In the genomic region with DNA sequence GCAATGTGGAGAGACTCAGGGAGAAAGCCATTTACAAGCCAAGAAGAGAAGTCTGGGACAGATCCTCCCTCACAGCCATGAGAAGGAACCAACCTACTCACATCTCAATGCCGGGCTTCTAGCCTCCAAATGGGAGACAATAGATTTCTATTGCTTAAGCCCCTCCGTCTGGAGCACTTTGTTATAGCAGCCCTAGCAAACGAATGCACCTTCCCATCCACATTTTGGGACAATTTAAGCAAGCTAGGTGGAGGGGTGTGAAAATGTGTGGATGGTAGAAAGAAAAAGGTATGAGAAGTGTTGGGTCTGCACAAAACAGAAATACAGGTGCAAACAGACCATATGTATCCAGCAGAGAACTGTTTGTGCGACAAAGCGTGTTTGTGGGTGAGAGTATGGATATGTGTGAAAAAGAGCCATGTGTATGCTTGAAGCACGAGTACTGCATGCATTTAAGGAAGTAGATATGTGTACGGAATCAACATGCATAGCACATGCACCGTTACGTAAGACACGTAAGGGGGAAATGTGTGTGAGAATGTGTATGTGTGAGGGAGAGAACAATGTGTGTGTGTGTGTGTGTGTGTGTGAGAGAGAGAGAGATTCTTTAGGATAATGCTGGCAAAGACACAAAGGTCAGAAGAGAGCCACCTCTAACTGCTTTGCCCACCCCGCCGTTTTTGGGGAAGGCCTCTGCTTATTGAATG, we compare ENCODE assay signal across 24 cellular contexts.
"Had no signal": no experiment of that assay in that cellular context is flagged by ENCODE, and none has a peak within 500 bp of the region (broad histone marks: within the 10 kb centered on the region; RNA-seq: fewer than 3 reads in every experiment).

No MANE protein-coding gene starts in this region.

- H3K36me3 Mint-ChIP-seq: brain; mesothelial cell of epicardium; natural killer cell treated with Interleukin-12 subunit alpha and Interleukin-12 subunit beta and Interleukin-15 and Interleukin-18, amount 100 ng/mL, for 72 hours had no signal

- H3K4me3 ChIP-seq: colonic mucosa, lung, prostate gland, skin epidermis, tibial nerve had no signal

- H3K27ac ChIP-seq: colonic mucosa, prostate gland had no signal

- H3K4me3 Mint-ChIP-seq: activated CD8-positive, alpha-beta T cell treated with anti-CD3 and anti-CD28 coated beads, Interleukin-2, amount 10 ng/mL, durations not matched to agents 7 days and 5 days; activated naive CD4-positive, alpha-beta T cell treated with anti-CD3 and anti-CD28 coated beads for 36 hours; activated T-cell treated with anti-CD3 and anti-CD28 coated beads, Interleukin-2, amount 50 U/mL, for 4 hours; mesothelial cell of epicardium; natural killer cell treated with Interleukin-12 subunit alpha and Interleukin-12 subunit beta and Interleukin-15 and Interleukin-18, amount 100 ng/mL, for 72 hours; stimulated activated naive CD8-positive, alpha-beta T cell treated with anti-CD3 and anti-CD28 coated beads, Interleukin-15, Interleukin-2, amounts not matched to agents 100 ng/mL and 50 ng/mL, for 24 hours had no signal

- H3K9me3 Mint-ChIP-seq: activated naive CD4-positive, alpha-beta T cell treated with anti-CD3 and anti-CD28 coated beads for 36 hours; activated T-cell treated with anti-CD3 and anti-CD28 coated beads, Interleukin-2, amount 50 U/mL, for 4 hours; brain; mesothelial cell of epicardium; natural killer cell treated with Interleukin-12 subunit alpha and Interleukin-12 subunit beta and Interleukin-15 and Interleukin-18, amount 100 ng/mL, for 72 hours; stimulated activated naive CD8-positive, alpha-beta T cell treated with anti-CD3 and anti-CD28 coated beads, Interleukin-15, Interleukin-2, amounts not matched to agents 100 ng/mL and 50 ng/mL, for 24 hours had no signal

- H3K9me3 ChIP-seq: colonic mucosa, prostate gland, tibial nerve had no signal

- H3K27ac Mint-ChIP-seq: activated CD8-positive, alpha-beta T cell treated with anti-CD3 and anti-CD28 coated beads, Interleukin-2, amount 10 ng/mL, durations not matched to agents 7 days and 5 days; activated naive CD4-positive, alpha-beta T cell treated with anti-CD3 and anti-CD28 coated beads for 36 hours; brain; mesothelial cell of epicardium; natural killer cell treated with Interleukin-12 subunit alpha and Interleukin-12 subunit beta and Interleukin-15 and Interleukin-18, amount 100 ng/mL, for 72 hours; stimulated activated naive CD8-positive, alpha-beta T cell treated with anti-CD3 and anti-CD28 coated beads, Interleukin-15, Interleukin-2, amounts not matched to agents 100 ng/mL and 50 ng/mL, for 24 hours had no signal

- H3K4me1 ChIP-seq: colonic mucosa had no signal

- ATAC-seq: activated CD8-positive, alpha-beta T cell treated with anti-CD3 and anti-CD28 coated beads, Interleukin-2, amount 10 ng/mL, durations not matched to agents 7 days and 5 days; activated T-cell treated with anti-CD3 and anti-CD28 coated beads, Interleukin-2, amount 50 U/mL, for 4 hours; natural killer cell treated with Interleukin-12 subunit alpha and Interleukin-12 subunit beta and Interleukin-15 and Interleukin-18, amount 100 ng/mL, for 72 hours; right cardiac atrium had no signal

- DNase-seq: activated CD4-positive, alpha-beta T cell treated with anti-CD3 and anti-CD28 coated beads for 48 hours; activated CD4-positive, CD25-positive, alpha-beta regulatory T cell; activated CD8-positive, alpha-beta memory T cell treated with anti-CD3 and anti-CD28 coated beads, Interleukin-2, amount 50 U/mL, for 4 hours; activated CD8-positive, alpha-beta T cell treated with anti-CD3 and anti-CD28 coated beads, Interleukin-2, amount 10 ng/mL, durations not matched to agents 7 days and 5 days; activated naive CD4-positive, alpha-beta T cell treated with anti-CD3 and anti-CD28 coated beads for 36 hours; activated T-cell treated with anti-CD3 and anti-CD28 coated beads, Interleukin-2, amount 50 U/mL, for 4 hours; caudate nucleus; colonic mucosa; erythroblast; foreskin melanocyte; glutamatergic neuron; hippocampal formation; islet precursor cell; right cardiac atrium; stimulated activated CD4-positive, alpha-beta T cell treated with anti-CD3 and anti-CD28 coated beads, Interleukin-15, amount 100 ng/mL, for 24 hours; stimulated activated CD4-positive, alpha-beta T cell treated with anti-CD3 and anti-CD28 coated beads, Interleukin-2, amount 100 ng/mL, for 48 hours had no signal

- H3K36me3 ChIP-seq: colonic mucosa, prostate gland, tibial nerve had no signal
